9 cellular contexts compared by ENCODE assay signal in genomic region chr19:30450101-30450500, GRCh38.
A peak's percentile ranks its signal among the peaks of the same experiment; 100 is the strongest.
DNase-seq lines count a peak whose midpoint lies in the region; ATAC-seq and TF ChIP-seq lines count a peak whose summit lies in the region.
"Had no signal": no experiment of that assay in that cellular context is flagged by ENCODE, and none has a peak within 500 bp of the region (broad histone marks: within the 10 kb centered on the region; RNA-seq: fewer than 3 reads in every experiment).

No MANE protein-coding gene starts in this region.

- intact Hi-C loops in heart left ventricle (cut with DNase I): no loop called here
- intact Hi-C loops in posterior cingulate gyrus (cut with DNase I): no loop called here

- no peak for TF ChIP-seq CTCF in heart left ventricle (IDR thresholded peaks at IDR 0.05)

- peak overlapping the region in 7 of 12 donors; percentile 17 to 67 (median 26) for H3K27ac ChIP-seq in heart left ventricle

- H3K27me3 ChIP-seq in heart left ventricle: no peaks in the 10 kb centered on the region

- peak in 12 of 14 donors; percentile 6 to 69 (median 32) for DNase-seq in C1 segment of cervical spinal cord (lab: John Stamatoyannopoulos, UW)
- DNase-seq in OCI-M1 (lab: John Stamatoyannopoulos, UW): peak; percentile 49
- peak in 4 of 5 donors; percentile 51 to 66 (median 64) for DNase-seq in heart left ventricle
- DNase-seq in posterior cingulate gyrus: peak in 8 of 10 donors; percentile 41 to 93 (median 56)
- DNase-seq in OCI-M2 (lab: John Stamatoyannopoulos, UW; ENCODE audit: unreplicated experiment): no peak
- DNase-seq: SIG-M5 had no signal

- WGBS in heart left ventricle, 4 donors: 7 to 11% (median 8%) methylated on average over 7 of the region's 7 CpGs

- no peaks in the 10 kb centered on the region for H3K9me3 ChIP-seq in heart left ventricle

- H3K4me1 ChIP-seq in heart left ventricle: peaks cover 0 to 10% (median 2%) of the 10 kb centered on the region in 12 donors

- ATAC-seq in heart left ventricle (peak; percentile 41 to 94 (median 82)), GM18861 (IDR thresholded peaks at IDR 0.05; ENCODE audit: unreplicated experiment) (no peak), HG03095 (IDR thresholded peaks at IDR 0.05; ENCODE audit: unreplicated experiment) (no peak), HG02870 (IDR thresholded peaks at IDR 0.05; ENCODE audit: unreplicated experiment) (no peak)

- peak overlapping the region in 11 of 12 donors; percentile 1 to 53 (median 30) for H3K4me3 ChIP-seq in heart left ventricle

- no peak for TF ChIP-seq POLR2A in heart left ventricle (IDR thresholded peaks at IDR 0.05)

- no peaks in the 10 kb centered on the region for H3K36me3 ChIP-seq in heart left ventricle

Comparison
In these comparisons a context has a peak if more than half of its experiments do, and no peak if none do; other contexts are left out.
1. ATAC-seq: peak in heart left ventricle (4 of 4); none in GM18861 (single experiment), HG03095 (single experiment) and HG02870 (single experiment).